Comparison of ENCODE assay signal across 15 cellular contexts in genomic region chr13:27122036-27122435, GRCh38. TPM values are rescaled to one million over a fixed set of nuclear protein-coding genes. Genes with fewer than 3 reads are reported as not detected.
DNase-seq lines count a peak whose midpoint lies in the region; ATAC-seq and TF ChIP-seq lines count a peak whose summit lies in the region.
"Had no signal": no experiment of that assay in that cellular context is flagged by ENCODE, and none has a peak within 500 bp of the region (broad histone marks: within the 10 kb centered on the region; RNA-seq: fewer than 3 reads in every experiment).

No MANE protein-coding gene starts in this region.

- no peak overlapping the region for H3K4me2 ChIP-seq in H9 (ENCODE audit: insufficient read depth, insufficient read length, low read length)
- H3K4me2 ChIP-seq: A549 had no signal

- no peak overlapping the region for H2BK15ac ChIP-seq in H9 (ENCODE audit: low read depth, low read length)

- no peak for TF ChIP-seq CTCF in activated CD8-positive, alpha-beta T cell treated with anti-CD3 and anti-CD28 coated beads for 36 hours (IDR thresholded peaks at IDR 0.05)
- TF ChIP-seq CTCF in H9 (conservative IDR thresholded peaks at IDR 0.05) (no peak), progenitor cell of endocrine pancreas (IDR thresholded peaks at IDR 0.05; ENCODE audit: unreplicated experiment) (no peak), right atrium auricular region (IDR thresholded peaks at IDR 0.05) (no peak)

- H3K18ac ChIP-seq in H9 (ENCODE audit: insufficient read length, low read depth, low read length), result no peak overlapping the region

- H3K56ac ChIP-seq in H9 (ENCODE audit: insufficient read length, low read depth, low read length), result no peak overlapping the region

- H3K9ac ChIP-seq in H9 (ENCODE audit: extremely low read depth, insufficient read length, low read length), result no peak overlapping the region

- H3K9me3 ChIP-seq in H9 (ENCODE audit: control insufficient read depth, low read depth, low read length), result peaks cover 18% of the 10 kb centered on the region
- no peaks in the 10 kb centered on the region for H3K9me3 ChIP-seq in right atrium auricular region
- H3K9me3 ChIP-seq: BE2C, HAP-1 had no signal

- no peak overlapping the region for H3T11ph ChIP-seq in H9 (ENCODE audit: low read length)

- CTCF ChIA-PET in activated CD8-positive, alpha-beta T cell treated with anti-CD3 and anti-CD28 coated beads for 36 hours (lab: Charles Lee), result no interaction called here
- CTCF ChIA-PET in activated CD8-positive, alpha-beta T cell treated with anti-CD3 and anti-CD28 coated beads, Interleukin-2, amount 10 ng/mL, durations not matched to agents 7 days and 5 days (lab: Charles Lee), result no interaction called here

- DNase-seq in activated CD8-positive, alpha-beta T cell treated with anti-CD3 and anti-CD28 coated beads for 36 hours, result no peak
- no peak for DNase-seq in activated CD8-positive, alpha-beta T cell treated with anti-CD3 and anti-CD28 coated beads, Interleukin-2, amount 10 ng/mL, durations not matched to agents 7 days and 5 days
- DNase-seq in H9 (no peak), progenitor cell of endocrine pancreas (ENCODE audit: low spot score, unreplicated experiment) (no peak), iPS-NIHi7 (ENCODE audit: extremely low spot score) (no peak), right atrium auricular region (ENCODE audit: low spot score) (no peak)
- DNase-seq: BE2C; CD4-positive, alpha-beta memory T cell; DMS79; GOT3 had no signal

- no peak overlapping the region for H2BK20ac ChIP-seq in H9 (ENCODE audit: low read depth, low read length, poor library complexity, severe bottlenecking)

- no peaks in the 10 kb centered on the region for H3K36me3 ChIP-seq in right atrium auricular region
- H3K36me3 ChIP-seq: BE2C, HAP-1 had no signal

- no peak overlapping the region for H3K27ac Mint-ChIP-seq in activated CD8-positive, alpha-beta T cell treated with anti-CD3 and anti-CD28 coated beads for 36 hours
- no peak overlapping the region for H3K27ac Mint-ChIP-seq in activated CD8-positive, alpha-beta T cell treated with anti-CD3 and anti-CD28 coated beads, Interleukin-2, amount 10 ng/mL, durations not matched to agents 7 days and 5 days
- H3K27ac Mint-ChIP-seq in H9 (peak overlapping the region; percentile 14 to 35 (median 17); a peak in 3 of 7 replicates), progenitor cell of endocrine pancreas (peak overlapping the region; percentile 41)
- H3K27ac Mint-ChIP-seq in activated T-helper 17 cell treated with anti-CD3 and anti-CD28 coated beads, Interleukin-2, amount 50 U/mL, for 72 hours, result peak overlapping the region; percentile 49

- peaks cover 20% of the 10 kb centered on the region; the same call in 1 of the 2 replicates for H3K79me2 ChIP-seq in H9 (ENCODE audit: insufficient read depth, low read length)

- no peaks in the 10 kb centered on the region for H3K23me2 ChIP-seq in H9 (ENCODE audit: insufficient read length, low read depth, low read length, poor library complexity, severe bottlenecking)

- POLR2A ChIA-PET in activated CD8-positive, alpha-beta T cell treated with anti-CD3 and anti-CD28 coated beads for 36 hours (lab: Charles Lee), result no interaction called here
- POLR2A ChIA-PET in activated CD8-positive, alpha-beta T cell treated with anti-CD3 and anti-CD28 coated beads, Interleukin-2, amount 10 ng/mL, durations not matched to agents 7 days and 5 days (lab: Charles Lee), result no interaction called here

- H3K4me3 Mint-ChIP-seq in activated CD8-positive, alpha-beta T cell treated with anti-CD3 and anti-CD28 coated beads for 36 hours, result no peak overlapping the region
- no peak overlapping the region for H3K4me3 Mint-ChIP-seq in activated CD8-positive, alpha-beta T cell treated with anti-CD3 and anti-CD28 coated beads, Interleukin-2, amount 10 ng/mL, durations not matched to agents 7 days and 5 days
- H3K4me3 Mint-ChIP-seq in H9 (no peak overlapping the region), progenitor cell of endocrine pancreas (ENCODE audit: low read depth) (no peak overlapping the region)
- peak overlapping the region; percentile 6 for H3K4me3 Mint-ChIP-seq in activated T-helper 17 cell treated with anti-CD3 and anti-CD28 coated beads, Interleukin-2, amount 50 U/mL, for 72 hours
- H3K4me3 Mint-ChIP-seq: CD4-positive, alpha-beta memory T cell had no signal

- H4K91ac ChIP-seq in H9 (ENCODE audit: insufficient read length, low read depth, low read length), result no peak overlapping the region

- peaks cover 56% of the 10 kb centered on the region for H3K36me3 Mint-ChIP-seq in activated CD8-positive, alpha-beta T cell treated with anti-CD3 and anti-CD28 coated beads for 36 hours (ENCODE audit: low read depth)
- H3K36me3 Mint-ChIP-seq in activated CD8-positive, alpha-beta T cell treated with anti-CD3 and anti-CD28 coated beads, Interleukin-2, amount 10 ng/mL, durations not matched to agents 7 days and 5 days (ENCODE audit: low read depth), result peaks cover 41% of the 10 kb centered on the region
- peaks cover 35 to 43% (median 37%) of the 10 kb centered on the region in 3 experiments for H3K36me3 Mint-ChIP-seq in H9 (ENCODE audit: insufficient read depth in 1 of 3, low read depth in 3 of 3)
- H3K36me3 Mint-ChIP-seq in activated T-helper 17 cell treated with anti-CD3 and anti-CD28 coated beads, Interleukin-2, amount 50 U/mL, for 72 hours (ENCODE audit: low read depth), result peaks cover 78% of the 10 kb centered on the region
- peaks cover 28% of the 10 kb centered on the region for H3K36me3 Mint-ChIP-seq in progenitor cell of endocrine pancreas (ENCODE audit: insufficient read depth)

- no CpG with 5 or more reads among the region's 7 CpGs for WGBS in H9 (ENCODE audit: extremely low coverage, insufficient read length, low lambda C conversion rate)

- H4K8ac ChIP-seq in H9 (replicated peaks; ENCODE audit: insufficient read length, low read depth, low read length), result no peak overlapping the region

- H2AFZ ChIP-seq in H9 (ENCODE audit: low read length), result no peak overlapping the region

- no peak overlapping the region for H2AK5ac ChIP-seq in H9 (ENCODE audit: insufficient read length, low read length)

- no peak overlapping the region for H2BK120ac ChIP-seq in H9 (ENCODE audit: low read depth, low read length, poor library complexity, severe bottlenecking)

- H2BK12ac ChIP-seq in H9 (ENCODE audit: insufficient read length, low read depth, low read length), result no peak overlapping the region

- H3K27me3 Mint-ChIP-seq in activated CD8-positive, alpha-beta T cell treated with anti-CD3 and anti-CD28 coated beads for 36 hours, result no peaks in the 10 kb centered on the region
- H3K27me3 Mint-ChIP-seq in activated CD8-positive, alpha-beta T cell treated with anti-CD3 and anti-CD28 coated beads, Interleukin-2, amount 10 ng/mL, durations not matched to agents 7 days and 5 days (ENCODE audit: low read depth), result no peaks in the 10 kb centered on the region
- H3K27me3 Mint-ChIP-seq in H9 (ENCODE audit: low read depth), result no peaks in the 10 kb centered on the region
- no peaks in the 10 kb centered on the region for H3K27me3 Mint-ChIP-seq in activated T-helper 17 cell treated with anti-CD3 and anti-CD28 coated beads, Interleukin-2, amount 50 U/mL, for 72 hours
- no peaks in the 10 kb centered on the region for H3K27me3 Mint-ChIP-seq in progenitor cell of endocrine pancreas
- H3K27me3 Mint-ChIP-seq: CD4-positive, alpha-beta memory T cell had no signal

- H3K27me3 ChIP-seq in H9 (ENCODE audit: insufficient read depth, low read length), result no peaks in the 10 kb centered on the region
- no peaks in the 10 kb centered on the region for H3K27me3 ChIP-seq in right atrium auricular region
- H3K27me3 ChIP-seq: BE2C had no signal

- no peak overlapping the region for H3K14ac ChIP-seq in H9 (ENCODE audit: insufficient read depth, low read length)

- H3K23ac ChIP-seq in H9 (ENCODE audit: insufficient read length, low read depth, low read length), result no peak overlapping the region

- H3K4ac ChIP-seq in H9 (ENCODE audit: low read depth, low read length), result no peak overlapping the region

- no peaks in the 10 kb centered on the region for H3K79me1 ChIP-seq in H9 (ENCODE audit: insufficient read depth, low read depth, low read length, poor library complexity, severe bottlenecking)

- H3K4me1 ChIP-seq in H9 (ENCODE audit: insufficient read depth, low read length) (peaks cover 9% of the 10 kb centered on the region), right atrium auricular region (peaks cover 0 to 45% of the 10 kb centered on the region in 2 donors)
- H3K4me1 ChIP-seq: BE2C, HAP-1 had no signal

- no peak overlapping the region for H3K4me3 ChIP-seq in right atrium auricular region
- H3K4me3 ChIP-seq: A549, GM12878, HAP-1 had no signal

- H4K20me1 ChIP-seq in H9 (ENCODE audit: control insufficient read depth, insufficient read depth, insufficient read length), result no peaks in the 10 kb centered on the region

- no peak overlapping the region for H4K5ac ChIP-seq in H9 (ENCODE audit: insufficient read length, low read depth, low read length)

- peaks cover 24% of the 10 kb centered on the region for H3K9me3 Mint-ChIP-seq in activated CD8-positive, alpha-beta T cell treated with anti-CD3 and anti-CD28 coated beads for 36 hours
- peaks cover 20% of the 10 kb centered on the region for H3K9me3 Mint-ChIP-seq in activated CD8-positive, alpha-beta T cell treated with anti-CD3 and anti-CD28 coated beads, Interleukin-2, amount 10 ng/mL, durations not matched to agents 7 days and 5 days (ENCODE audit: insufficient read depth)
- peaks cover 28 to 34% of the 10 kb centered on the region in 2 experiments for H3K9me3 Mint-ChIP-seq in H9
- H3K9me3 Mint-ChIP-seq in activated T-helper 17 cell treated with anti-CD3 and anti-CD28 coated beads, Interleukin-2, amount 50 U/mL, for 72 hours, result peaks cover 13% of the 10 kb centered on the region
- peaks cover 24% of the 10 kb centered on the region for H3K9me3 Mint-ChIP-seq in progenitor cell of endocrine pancreas (ENCODE audit: low read depth)

- H2BK5ac ChIP-seq in H9 (ENCODE audit: insufficient read length, low read length), result no peak overlapping the region

- peak; percentile 58 for ATAC-seq in activated CD8-positive, alpha-beta T cell treated with anti-CD3 and anti-CD28 coated beads for 36 hours
- no peak for ATAC-seq in activated CD8-positive, alpha-beta T cell treated with anti-CD3 and anti-CD28 coated beads, Interleukin-2, amount 10 ng/mL, durations not matched to agents 7 days and 5 days
- peak; percentile 55 for ATAC-seq in activated T-helper 17 cell treated with anti-CD3 and anti-CD28 coated beads, Interleukin-2, amount 50 U/mL, for 72 hours (replicated peaks)
- ATAC-seq: A549, GM12878 had no signal

- H3K27ac ChIP-seq in H9 (ENCODE audit: insufficient read length, low read depth, low read length) (no peak overlapping the region), right atrium auricular region (no peak overlapping the region)
- H3K27ac ChIP-seq: A549, C4-2B had no signal

- intact Hi-C loops in activated CD8-positive, alpha-beta T cell treated with anti-CD3 and anti-CD28 coated beads for 36 hours (cut with micrococcal nuclease), result no loop called here

- H3K4me1 Mint-ChIP-seq in activated CD8-positive, alpha-beta T cell treated with anti-CD3 and anti-CD28 coated beads for 36 hours (ENCODE audit: low read depth), result peaks cover 68% of the 10 kb centered on the region
- H3K4me1 Mint-ChIP-seq in activated CD8-positive, alpha-beta T cell treated with anti-CD3 and anti-CD28 coated beads, Interleukin-2, amount 10 ng/mL, durations not matched to agents 7 days and 5 days (ENCODE audit: low read depth), result peaks cover 22% of the 10 kb centered on the region
- H3K4me1 Mint-ChIP-seq in H9 (peaks cover 44 to 45% of the 10 kb centered on the region in 2 experiments), progenitor cell of endocrine pancreas (ENCODE audit: low read depth) (peaks cover 8% of the 10 kb centered on the region)
- peaks cover 62% of the 10 kb centered on the region for H3K4me1 Mint-ChIP-seq in activated T-helper 17 cell treated with anti-CD3 and anti-CD28 coated beads, Interleukin-2, amount 50 U/mL, for 72 hours

RNA-seq across cellular contexts. Expression of gene USP12, which starts 49.6 kb away (rescaled TPM):
- total RNA-seq in activated CD8-positive, alpha-beta T cell treated with anti-CD3 and anti-CD28 coated beads for 36 hours, result 10 to 100 TPM; 35.7 to 40.1 TPM
- total RNA-seq in activated CD8-positive, alpha-beta T cell treated with anti-CD3 and anti-CD28 coated beads, Interleukin-2, amount 10 ng/mL, durations not matched to agents 7 days and 5 days, result 10 to 100 TPM; 19.3 to 19.8 TPM
- total RNA-seq in H9 (2021) (22.6 and 24.8 TPM in 2 replicates), progenitor cell of endocrine pancreas (29.8 and 30.8 TPM in 2 replicates), right atrium auricular region (10 to 100 TPM; 11.6 to 23.0 TPM)
- 10 to 100 TPM; 65.6 to 77.2 TPM for total RNA-seq in activated T-helper 17 cell treated with anti-CD3 and anti-CD28 coated beads, Interleukin-2, amount 50 U/mL, for 72 hours

Comparison
In these comparisons a context has a peak if more than half of its experiments do, and no peak if none do; other contexts are left out.
1. H3K27ac Mint-ChIP-seq: peak in H9 (3 of 3), activated T-helper 17 cell treated with anti-CD3 and anti-CD28 coated beads, Interleukin-2, amount 50 U/mL, for 72 hours (single experiment) and progenitor cell of endocrine pancreas (single experiment); none in activated CD8-positive, alpha-beta T cell treated with anti-CD3 and anti-CD28 coated beads for 36 hours (single experiment) and activated CD8-positive, alpha-beta T cell treated with anti-CD3 and anti-CD28 coated beads, Interleukin-2, amount 10 ng/mL, durations not matched to agents 7 days and 5 days (single experiment).